Comparison of ENCODE assay signal across 8 cellular contexts in the genomic region with DNA sequence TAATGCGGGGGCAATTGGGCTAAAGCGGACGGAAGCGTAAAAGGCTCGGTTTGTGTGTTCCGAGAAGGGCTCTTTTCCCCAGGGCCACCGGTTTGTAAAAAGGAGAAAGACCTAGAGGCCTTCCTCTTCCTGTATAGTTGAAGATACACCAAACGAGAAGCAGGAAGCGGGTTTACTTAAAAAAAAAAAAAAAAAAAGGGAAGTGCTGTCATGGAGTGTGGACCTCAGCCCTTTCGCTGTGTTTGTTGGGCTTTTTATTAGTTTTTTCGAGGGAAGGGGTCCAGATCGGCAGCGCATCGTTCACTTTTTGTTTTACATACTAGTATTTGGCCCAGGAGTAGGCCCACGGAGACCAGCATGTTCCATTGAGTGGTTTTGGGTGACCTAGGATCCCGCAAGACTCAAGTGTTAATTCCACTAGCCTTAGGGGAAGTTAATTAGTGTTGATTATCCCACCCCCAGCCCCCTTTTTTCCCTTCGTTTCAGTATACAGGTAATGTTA. TPM values are rescaled to one million over a fixed set of nuclear protein-coding genes. Genes with fewer than 3 reads are reported as not detected.
DNase-seq lines count a peak whose midpoint lies in the region; ATAC-seq, FAIRE-seq and TF ChIP-seq lines count a peak whose summit lies in the region.

No MANE protein-coding gene starts in this region.

- CTCF ChIA-PET in Calu3 (lab: Charles Lee), result interaction anchor here (1.2 kb wide), 1 partner anchor 10 kb away, joined by 9 read pairs; no protein-coding TSS in a partner anchor
- CTCF ChIA-PET in RWPE1 (lab: Yijun Ruan, JAX), result no interaction called here

- ATAC-seq in HG03378 (IDR thresholded peaks at IDR 0.05; ENCODE audit: unreplicated experiment), result peak; percentile 37
- peak; percentile 62 for ATAC-seq in stimulated activated naive CD8-positive, alpha-beta T cell treated with anti-CD3 and anti-CD28 coated beads, Interleukin-15, amount 100 ng/mL, for 72 hours

- peak overlapping the region; percentile 93 for H3K4me3 Mint-ChIP-seq in Calu3 (ENCODE audit: low read depth, unreplicated experiment)
- peak overlapping the region; percentile 88 to 97 for H3K4me3 Mint-ChIP-seq in stimulated activated naive CD8-positive, alpha-beta T cell treated with anti-CD3 and anti-CD28 coated beads, Interleukin-15, amount 100 ng/mL, for 72 hours

- POLR2A ChIA-PET in RWPE1 (lab: Yijun Ruan, JAX; ENCODE audit: low non-redundant PET), result interaction anchor here (1.2 to 1.3 kb wide), 2 partner anchors 9 to 98 kb away, joined by 4 to 6 read pairs; partner anchors contain the start of gene RAB1A

- FAIRE-seq in GM19239 (lab: Jason Lieb, UNC) (peak; percentile 83), bronchial epithelial cell (lab: Jason Lieb, UNC) (no peak)

- no peaks in the 10 kb centered on the region for H3K9me3 Mint-ChIP-seq in Calu3 (ENCODE audit: low read depth, unreplicated experiment)
- no peaks in the 10 kb centered on the region for H3K9me3 Mint-ChIP-seq in stimulated activated naive CD8-positive, alpha-beta T cell treated with anti-CD3 and anti-CD28 coated beads, Interleukin-15, amount 100 ng/mL, for 72 hours

- H3K27me3 ChIP-seq in bronchial epithelial cell (ENCODE audit: control insufficient read depth, insufficient read depth, low read length), result no peaks in the 10 kb centered on the region

- TSS peak; percentile 50 for BruUV-seq in Calu3 (replicated peaks; lab: Mats Ljungman, UMichigan)

- H3K4me3 ChIP-seq in bronchial epithelial cell (ENCODE audit: low read depth, low read length), result peak overlapping the region; percentile 65

- TF ChIP-seq CTCF in Calu3 (IDR thresholded peaks at IDR 0.05; ENCODE audit: unreplicated experiment) (no peak), RWPE1 (conservative IDR thresholded peaks at IDR 0.05; ENCODE audit: low read depth) (no peak), bronchial epithelial cell (IDR thresholded peaks at IDR 0.05; ENCODE audit: insufficient read depth, low read length, severe bottlenecking) (no peak)

- H3K36me3 ChIP-seq in bronchial epithelial cell (ENCODE audit: control insufficient read depth, insufficient read depth, low read length), result peaks cover 2% of the 10 kb centered on the region

- H3K27ac Mint-ChIP-seq in Calu3 (ENCODE audit: unreplicated experiment), result peak overlapping the region; percentile 97
- peak overlapping the region; percentile 96 to 97 for H3K27ac Mint-ChIP-seq in stimulated activated naive CD8-positive, alpha-beta T cell treated with anti-CD3 and anti-CD28 coated beads, Interleukin-15, amount 100 ng/mL, for 72 hours

- H3K4me1 Mint-ChIP-seq in Calu3 (ENCODE audit: low read depth, unreplicated experiment), result no peaks in the 10 kb centered on the region
- peaks cover 35% of the 10 kb centered on the region for H3K4me1 Mint-ChIP-seq in stimulated activated naive CD8-positive, alpha-beta T cell treated with anti-CD3 and anti-CD28 coated beads, Interleukin-15, amount 100 ng/mL, for 72 hours

- H3K36me3 Mint-ChIP-seq in Calu3 (ENCODE audit: insufficient read depth, unreplicated experiment), result peaks cover 47% of the 10 kb centered on the region

- peak; percentile 5 for DNase-seq in Calu3
- DNase-seq in GM19239 (ENCODE audit: insufficient read length, low spot score), result peak; percentile 36
- DNase-seq in RWPE1 (ENCODE audit: low spot score), result peak; percentile 10
- peak; percentile 44 for DNase-seq in bronchial epithelial cell (ENCODE audit: low read depth)
- DNase-seq in kidney tubule cell (ENCODE audit: low spot score), result peak; percentile 70
- DNase-seq in stimulated activated naive CD8-positive, alpha-beta T cell treated with anti-CD3 and anti-CD28 coated beads, Interleukin-15, amount 100 ng/mL, for 72 hours, result no peak
- DNase-seq in NCI-H2227 (lab: John Stamatoyannopoulos, UW; ENCODE audit: unreplicated experiment), result no peak

- H3K27me3 Mint-ChIP-seq in Calu3 (ENCODE audit: unreplicated experiment), result no peaks in the 10 kb centered on the region
- no peaks in the 10 kb centered on the region for H3K27me3 Mint-ChIP-seq in stimulated activated naive CD8-positive, alpha-beta T cell treated with anti-CD3 and anti-CD28 coated beads, Interleukin-15, amount 100 ng/mL, for 72 hours

- H3K27ac ChIP-seq in RWPE1, result peak overlapping the region; percentile 97

- intact Hi-C loops in Calu3 (cut with micrococcal nuclease; ENCODE audit: unreplicated experiment), result loop anchor here (10.0 kb wide), 1 partner anchor 703 kb away; the partner anchor contains the start of gene AFTPH

RNA-seq across cellular contexts. Expression of gene ACTR2, which starts 0.7 kb away (rescaled TPM):
- total RNA-seq in Calu3 (2022) (239 and 240 TPM in 2 replicates), bronchial epithelial cell (73.7 and 115 TPM in 2 replicates)

Comparison
In these comparisons a context has a peak if more than half of its experiments do, and no peak if none do; other contexts are left out.
1. DNase-seq: peak in Calu3 (single experiment), GM19239 (single experiment), RWPE1 (single experiment), bronchial epithelial cell (single experiment) and kidney tubule cell (single experiment); none in stimulated activated naive CD8-positive, alpha-beta T cell treated with anti-CD3 and anti-CD28 coated beads, Interleukin-15, amount 100 ng/mL, for 72 hours (0 of 2) and NCI-H2227 (single experiment).